In the genomic region with DNA sequence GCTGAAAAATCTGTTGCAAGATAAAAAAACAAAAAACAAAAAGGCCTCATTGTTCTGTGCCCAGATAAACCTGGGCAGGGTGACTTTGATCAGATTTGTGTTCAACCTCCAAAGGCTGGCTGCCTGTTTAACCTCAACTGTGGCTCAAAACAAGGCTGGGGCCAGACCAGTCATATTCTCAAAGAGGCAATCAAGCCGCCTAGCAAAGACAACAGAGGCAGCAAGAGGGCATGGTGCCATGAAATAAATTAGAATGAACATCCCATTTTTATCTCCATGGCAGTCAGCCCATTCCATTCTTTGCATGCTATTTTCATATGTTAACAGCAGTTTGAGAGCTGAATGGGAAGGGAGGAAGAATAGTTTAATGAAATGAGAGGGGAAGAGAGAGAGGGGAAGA, we compare ENCODE assay signal across 12 cellular contexts.
DNase-seq lines count a peak whose midpoint lies in the region; ATAC-seq, FAIRE-seq and TF ChIP-seq lines count a peak whose summit lies in the region.
"Had no signal": no experiment of that assay in that cellular context is flagged by ENCODE, and none has a peak within 500 bp of the region (broad histone marks: within the 10 kb centered on the region; RNA-seq: fewer than 3 reads in every experiment).

No MANE protein-coding gene starts in this region.

- TF ChIP-seq CTCF in H1 (IDR thresholded peaks at IDR 0.05; ENCODE audit: control extremely low read depth in 1 of 3, insufficient read depth in 1 of 3, low read depth in 1 of 3, low read length in 3 of 3) (no peak), spleen (IDR thresholded peaks at IDR 0.05 in 8 of 11, conservative IDR thresholded peaks at IDR 0.05 in 3 of 11) (no peak)

- no peak overlapping the region for H2BK20ac ChIP-seq in H1 (ENCODE audit: low read length)

- H3K36me3 ChIP-seq in H1 (ENCODE audit: control insufficient read depth in 2 of 4, insufficient read depth in 4 of 4, low read length in 3 of 4) (no peaks in the 10 kb centered on the region), spleen (no peaks in the 10 kb centered on the region)

- no peak for ATAC-seq in HG03439 (IDR thresholded peaks at IDR 0.05; ENCODE audit: unreplicated experiment)

- TF ChIP-seq EP300 in H1 (IDR thresholded peaks at IDR 0.05; ENCODE audit: borderline replicate concordance in 1 of 2, low read depth in 2 of 2, low read length in 2 of 2), result no peak

- H2BK120ac ChIP-seq in H1 (replicated peaks; ENCODE audit: low read depth, low read length), result no peak overlapping the region

- intact Hi-C loops in spleen (cut with DNase I; ENCODE audit: low total_unique reads), result no loop called here

- H2AK5ac ChIP-seq in H1 (ENCODE audit: low read depth, low read length), result no peak overlapping the region

- H4K20me1 ChIP-seq in H1 (replicated peaks in 1 of 2; ENCODE audit: control insufficient read depth in 1 of 2, insufficient read depth in 2 of 2, low read length in 2 of 2), result no peaks in the 10 kb centered on the region

- FAIRE-seq in H1 (lab: Jason Lieb, UNC), result no peak

- CTCF ChIA-PET in H1 (lab: Charles Lee; ENCODE audit: partially characterized antibody), result no interaction called here

- peaks cover 4 to 5% of the 10 kb centered on the region in 2 experiments; a peak in 1 of 4 replicates for H3K9me3 ChIP-seq in H1 (ENCODE audit: insufficient read depth in 2 of 2, low read depth in 1 of 2, low read length in 1 of 2)
- H3K9me3 ChIP-seq in spleen, result peaks cover 5 to 43% (median 27%) of the 10 kb centered on the region in 8 donors

- no peak overlapping the region for H2BK12ac ChIP-seq in H1 (ENCODE audit: low read depth, low read length)

- H3K4me2 ChIP-seq in H1 (ENCODE audit: insufficient read depth in 1 of 2, low read depth in 2 of 2, low read length in 2 of 2), result no peak overlapping the region

- H3K27me3 ChIP-seq in H1 (replicated peaks in 1 of 4; ENCODE audit: control insufficient read depth in 3 of 4, extremely low read depth in 1 of 4, insufficient read depth in 3 of 4, low read length in 3 of 4), result no peaks in the 10 kb centered on the region
- H3K27me3 ChIP-seq in spleen (replicated peaks in 1 of 7), result no peaks in the 10 kb centered on the region

- H3K4me1 ChIP-seq in H1 (replicated peaks in 1 of 4; ENCODE audit: control insufficient read depth in 3 of 4, insufficient read depth in 4 of 4, low read length in 3 of 4) (no peaks in the 10 kb centered on the region), spleen (no peaks in the 10 kb centered on the region)

- H3K4me3 ChIP-seq in H1 (ENCODE audit: extremely low read depth in 1 of 4, insufficient read depth in 2 of 4, low read depth in 3 of 4, low read length in 4 of 4) (no peak overlapping the region), spleen (no peak overlapping the region)

- 68% methylated on average over 1 of the region's 1 CpG; no CpG with 5 or more reads in 1 of the 2 experiments for WGBS in H1 (ENCODE audit: extremely low coverage in 1 of 2, insufficient coverage in 1 of 2, insufficient read length in 1 of 2, insufficient replicate concordance in 2 of 2, low coverage in 1 of 2, low lambda C conversion rate in 2 of 2, missing lambda C conversion rate in 1 of 2), 2 experiments
- WGBS in spleen, 5 donors, result 48 to 89% (median 76%) methylated on average over 1 of the region's 1 CpG

- H3K9ac ChIP-seq in H1 (replicated peaks in 1 of 4; ENCODE audit: extremely low read depth in 1 of 4, low read depth in 3 of 4, low read length in 3 of 4), result no peak overlapping the region

- H3K79me2 ChIP-seq in H1 (ENCODE audit: control insufficient read depth in 1 of 2, insufficient read depth in 2 of 2, low read length in 2 of 2), result no peaks in the 10 kb centered on the region

- H3K23me2 ChIP-seq in H1 (ENCODE audit: low read depth, low read length), result no peaks in the 10 kb centered on the region

- POLR2A ChIA-PET in H1 (lab: Charles Lee; ENCODE audit: partially characterized antibody), result no interaction called here

- DNase-seq in DMS79 treated with DMSO at 0.1 percent for 48 hours (lab: John Stamatoyannopoulos, UW) (peak; percentile 26), DMS79 (lab: John Stamatoyannopoulos, UW) (no peak), NCI-H1105 (lab: John Stamatoyannopoulos, UW) (peak; percentile 81), NCI-H748 (lab: John Stamatoyannopoulos, UW; ENCODE audit: unreplicated experiment) (peak; percentile 59), H1 (ENCODE audit: low read depth in 1 of 2, low spot score in 2 of 2) (no peak), spleen (no peak), NCI-H226 (no peak)
- DNase-seq: Calu3, KBM-7, NCI-H524, SW 1271 had no signal

- no peak overlapping the region for H4K8ac ChIP-seq in H1 (ENCODE audit: extremely low read depth, insufficient read depth, low read length)

- no peaks in the 10 kb centered on the region for H3K79me1 ChIP-seq in H1 (ENCODE audit: low read depth, low read length)

- no peak for TF ChIP-seq RAD21 in H1 (IDR thresholded peaks at IDR 0.05 in 1 of 2, conservative IDR thresholded peaks at IDR 0.05 in 1 of 2; ENCODE audit: low read depth in 2 of 2, low read length in 2 of 2)

- H3K14ac ChIP-seq in H1 (ENCODE audit: insufficient read length), result no peak overlapping the region

- no peak overlapping the region for H3K18ac ChIP-seq in H1 (ENCODE audit: extremely low read depth, low read length)

- H3K4ac ChIP-seq in H1 (replicated peaks; ENCODE audit: insufficient read length, low read depth, low read length), result no peak overlapping the region

- H4K5ac ChIP-seq in H1 (ENCODE audit: insufficient read length, low read depth, low read length), result no peak overlapping the region

- H3K27ac ChIP-seq in H1 (ENCODE audit: low read depth, low read length) (no peak overlapping the region), spleen (no peak overlapping the region)

- H2BK5ac ChIP-seq in H1 (ENCODE audit: low read depth, low read length), result no peak overlapping the region

- no peak overlapping the region for H2BK15ac ChIP-seq in H1 (ENCODE audit: low read length)

- TF ChIP-seq POLR2A in H1 (IDR thresholded peaks at IDR 0.05; ENCODE audit: control extremely low read depth in 1 of 2, low read depth in 2 of 2, low read length in 2 of 2) (no peak), spleen (IDR thresholded peaks at IDR 0.05) (no peak)

- no peak overlapping the region for H3K56ac ChIP-seq in H1 (replicated peaks; ENCODE audit: insufficient read length, low read depth, low read length)

- H3K23ac ChIP-seq in H1 (ENCODE audit: insufficient read length), result no peak overlapping the region

- H2AFZ ChIP-seq in H1 (ENCODE audit: low read length), result peak overlapping the region; percentile 12; the same call in 1 of the 2 replicates

- no peak overlapping the region for H4K91ac ChIP-seq in H1 (replicated peaks; ENCODE audit: insufficient read length, low read length)

TF ChIP-seq in H1, 55 proteins besides CTCF, POLR2A, EP300 and RAD21:
- TF ChIP-seq, protein P1, sequence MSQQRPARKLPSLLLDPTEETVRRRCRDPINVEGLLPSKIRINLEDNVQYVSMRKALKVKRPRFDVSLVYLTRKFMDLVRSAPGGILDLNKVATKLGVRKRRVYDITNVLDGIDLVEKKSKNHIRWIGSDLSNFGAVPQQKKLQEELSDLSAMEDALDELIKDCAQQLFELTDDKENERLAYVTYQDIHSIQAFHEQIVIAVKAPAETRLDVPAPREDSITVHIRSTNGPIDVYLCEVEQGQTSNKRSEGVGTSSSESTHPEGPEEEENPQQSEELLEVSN (IDR thresholded peaks at IDR 0.05), result no peak
- TF ChIP-seq TBP (IDR thresholded peaks at IDR 0.05; ENCODE audit: low read depth, low read length) (no peak), MAFK (IDR thresholded peaks at IDR 0.05; ENCODE audit: low read depth, low read length) (no peak), POLR2AphosphoS5 (IDR thresholded peaks at IDR 0.05; ENCODE audit: low read depth, low read length) (no peak), RXRA (IDR thresholded peaks at IDR 0.05; ENCODE audit: insufficient read depth, low read depth, low read length) (no peak), NRF1 (IDR thresholded peaks at IDR 0.05; ENCODE audit: low read depth, low read length) (no peak), TAF7 (optimal IDR thresholded peaks at IDR 0.05; ENCODE audit: borderline replicate concordance, low read depth, low read length) (no peak), POU5F1 (IDR thresholded peaks at IDR 0.05; ENCODE audit: low read depth, low read length) (no peak), CBX8 (IDR thresholded peaks at IDR 0.05; ENCODE audit: borderline replicate concordance, low read depth, low read length) (no peak), SIRT6 (IDR thresholded peaks at IDR 0.05; ENCODE audit: low read length) (no peak), SAP30 (IDR thresholded peaks at IDR 0.05; ENCODE audit: insufficient read depth, insufficient replicate concordance, low read length) (no peak), TAF1 (IDR thresholded peaks at IDR 0.05; ENCODE audit: low read depth, low read length) (no peak), CEBPB (IDR thresholded peaks at IDR 0.05; ENCODE audit: low read depth, low read length) (no peak), KDM1A (IDR thresholded peaks at IDR 0.05; ENCODE audit: borderline replicate concordance, low read length) (no peak), ASH2L (IDR thresholded peaks at IDR 0.05; ENCODE audit: low read length) (no peak), JUND (IDR thresholded peaks at IDR 0.05; ENCODE audit: low read length) (no peak), RNF2 (IDR thresholded peaks at IDR 0.05; ENCODE audit: borderline replicate concordance, low read depth, low read length, missing control alignments, poor library complexity, severe bottlenecking) (no peak), CTBP2 (IDR thresholded peaks at IDR 0.05; ENCODE audit: borderline replicate concordance, insufficient read depth, insufficient read length, low read length) (no peak)

Comparison
In these comparisons a context has a peak if more than half of its experiments do, and no peak if none do; other contexts are left out.
1. DNase-seq: peak in DMS79 treated with DMSO at 0.1 percent for 48 hours (single experiment), NCI-H1105 (single experiment) and NCI-H748 (single experiment); none in DMS79 (single experiment), H1 (0 of 2), spleen (single experiment) and NCI-H226 (single experiment).